ENCODE assay signal across 15 cellular contexts in genomic region chr10:5611899-5612680, GRCh38. TPM values are rescaled to one million over a fixed set of nuclear protein-coding genes. Genes with fewer than 3 reads are reported as not detected.
DNase-seq lines count a peak whose midpoint lies in the region; ATAC-seq, FAIRE-seq and TF ChIP-seq lines count a peak whose summit lies in the region.
"Had no signal": no experiment of that assay in that cellular context is flagged by ENCODE, and none has a peak within 500 bp of the region (broad histone marks: within the 10 kb centered on the region; RNA-seq: fewer than 3 reads in every experiment).

No MANE protein-coding gene starts in this region.

- TF ChIP-seq POLR2A in HCT116 (IDR thresholded peaks at IDR 0.05; ENCODE audit: borderline replicate concordance, extremely low read depth, insufficient read depth, insufficient read length) = no peak
- TF ChIP-seq POLR2A in GM18505 (IDR thresholded peaks at IDR 0.05; ENCODE audit: borderline replicate concordance, extremely low read depth, insufficient read depth, insufficient read length) = no peak

- TF ChIP-seq CTCF in 22Rv1 (IDR thresholded peaks at IDR 0.05) (no peak), HCT116 (IDR thresholded peaks at IDR 0.05 in 2 of 3, conservative IDR thresholded peaks at IDR 0.05 in 1 of 3; ENCODE audit: borderline replicate concordance in 1 of 3, insufficient read depth in 1 of 3, low read depth in 2 of 3, low read length in 2 of 3) (no peak), keratinocyte (optimal IDR thresholded peaks at IDR 0.05 in 1 of 3, IDR thresholded peaks at IDR 0.05 in 1 of 3, conservative IDR thresholded peaks at IDR 0.05 in 1 of 3; ENCODE audit: extremely low read depth in 1 of 3, insufficient read depth in 2 of 3, low read length in 3 of 3) (no peak)

- H3K4me1 ChIP-seq in HCT116 (ENCODE audit: control insufficient read depth in 1 of 2, insufficient read depth in 2 of 2, low read length in 2 of 2) (peaks cover 24 to 45% of the 10 kb centered on the region in 2 experiments), keratinocyte (ENCODE audit: control insufficient read depth, extremely low read depth, insufficient read depth, low read length) (peaks cover 44% of the 10 kb centered on the region)

- H3K79me2 ChIP-seq in HCT116 (ENCODE audit: insufficient read depth, low read length) = no peaks in the 10 kb centered on the region
- H3K79me2 ChIP-seq in keratinocyte (ENCODE audit: control insufficient read depth, insufficient read depth, low read length) = no peaks in the 10 kb centered on the region

- H3K9ac ChIP-seq in HCT116 (ENCODE audit: low read length) (no peak overlapping the region), keratinocyte (ENCODE audit: control insufficient read depth, extremely low read depth, insufficient read depth, low read length) (no peak overlapping the region)

- no peaks in the 10 kb centered on the region for H3K9me2 ChIP-seq in HCT116 (ENCODE audit: insufficient read depth)

- no peak overlapping the region for H3K4me3 ChIP-seq in HCT116 (replicated peaks in 1 of 2; ENCODE audit: low read depth in 1 of 2, low read length in 2 of 2)
- no peak overlapping the region for H3K4me3 ChIP-seq in keratinocyte (ENCODE audit: control insufficient read depth in 2 of 3, extremely low read depth in 1 of 3, insufficient read depth in 2 of 3, low read depth in 1 of 3, low read length in 3 of 3)
- H3K4me3 ChIP-seq: adrenal gland, right lobe of liver had no signal

- TF ChIP-seq RAD21 in HCT116 (IDR thresholded peaks at IDR 0.05; ENCODE audit: low read depth) = no peak

- dilution Hi-C loops in keratinocyte (cut with MboI; ENCODE audit: extremely low pct_ligation_motif_present, low sequenced_read_pairs) = no loop called here

- H3K4me2 ChIP-seq in HCT116 (ENCODE audit: low read length) = peak overlapping the region; percentile 45
- H3K4me2 ChIP-seq in keratinocyte (ENCODE audit: control insufficient read depth, extremely low read depth, insufficient read depth, low read depth, low read length) = no peak overlapping the region

- intact Hi-C loops in HCT116 (cut with micrococcal nuclease) = no loop called here

- DNase-seq in HCT116 (ENCODE audit: low read depth, low spot score) (no peak), keratinocyte (ENCODE audit: low read depth, low spot score) (peak; percentile 48), iPS-NIHi11 (ENCODE audit: low spot score) (no peak)
- DNase-seq: COR-L47, hypothalamus, NCI-H2107, nephron progenitor cell, right lobe of liver had no signal

- no peaks in the 10 kb centered on the region for H3K9me1 ChIP-seq in keratinocyte (ENCODE audit: control insufficient read depth, extremely low read depth, insufficient read depth, low read length)

- peak; percentile 52; the same call in 1 of the 2 replicates for ATAC-seq in HCT116
- peak; percentile 47 for ATAC-seq in SK-N-SH treated with all-trans-retinoic acid at 6 μM for 48 hours
- no peak for ATAC-seq in HG02840 (IDR thresholded peaks at IDR 0.05; ENCODE audit: low FRiP score, unreplicated experiment)
- ATAC-seq in GM18505 (IDR thresholded peaks at IDR 0.05; ENCODE audit: unreplicated experiment) = no peak
- no peak for ATAC-seq in GM19395 (IDR thresholded peaks at IDR 0.05; ENCODE audit: unreplicated experiment)
- ATAC-seq: right lobe of liver had no signal

- CTCF ChIA-PET in HCT116 (lab: Charles Lee) = no interaction called here

- peak; percentile 49 for FAIRE-seq in keratinocyte (lab: Jason Lieb, UNC)
- FAIRE-seq: HTR-8/SVneo had no signal

- H3K36me3 ChIP-seq in HCT116 (ENCODE audit: control insufficient read depth in 1 of 2, insufficient read depth in 2 of 2, low read length in 2 of 2) (no peaks in the 10 kb centered on the region), keratinocyte (ENCODE audit: control insufficient read depth in 2 of 2, extremely low read depth in 1 of 2, insufficient read depth in 2 of 2, low read length in 2 of 2) (no peaks in the 10 kb centered on the region)
- H3K36me3 ChIP-seq: adrenal gland, right lobe of liver had no signal

- H4K20me1 ChIP-seq in HCT116 (ENCODE audit: insufficient read depth) (no peaks in the 10 kb centered on the region), keratinocyte (ENCODE audit: control insufficient read depth, extremely low read depth, insufficient read depth, low read length) (no peaks in the 10 kb centered on the region)

- H2AFZ ChIP-seq in HCT116 (ENCODE audit: low read depth, low read length, poor library complexity, severe bottlenecking) = no peak overlapping the region
- H2AFZ ChIP-seq in keratinocyte (ENCODE audit: control insufficient read depth, low read length) = no peak overlapping the region

- H3K27ac ChIP-seq in 22Rv1 = peak overlapping the region; percentile 96
- H3K27ac ChIP-seq in HCT116 (ENCODE audit: low read depth, low read length) = no peak overlapping the region
- H3K27ac ChIP-seq in keratinocyte (ENCODE audit: control insufficient read depth, insufficient read depth, low read length) = no peak overlapping the region
- H3K27ac ChIP-seq: adrenal gland, right lobe of liver had no signal

- RAD21 ChIA-PET in HCT116 (lab: Charles Lee; ENCODE audit: low non-redundant PET in 1 of 2, low total read pairs in 2 of 2, uncharacterized antibody in 2 of 2, unreplicated experiment in 2 of 2) = no interaction called here

- H3K27me3 ChIP-seq in HCT116 (ENCODE audit: insufficient read depth, low read length) (no peaks in the 10 kb centered on the region), keratinocyte (ENCODE audit: control insufficient read depth, extremely low read depth, insufficient read depth, low read length) (no peaks in the 10 kb centered on the region)
- H3K27me3 ChIP-seq: adrenal gland, right lobe of liver had no signal

- no peaks in the 10 kb centered on the region for H3K9me3 ChIP-seq in HCT116 (ENCODE audit: control insufficient read depth in 1 of 2, insufficient read depth in 1 of 2, low read depth in 1 of 2, low read length in 2 of 2)
- no peaks in the 10 kb centered on the region for H3K9me3 ChIP-seq in keratinocyte (ENCODE audit: control insufficient read depth, low read depth, low read length)
- H3K9me3 ChIP-seq: adrenal gland, right lobe of liver had no signal

- no TSS peak for BruUV-seq in HCT116 (replicated peaks; lab: Mats Ljungman, UMichigan)

- POLR2A ChIA-PET in HCT116 (lab: Charles Lee) = no interaction called here

TF ChIP-seq in HCT116, 20 proteins besides CTCF, POLR2A, EP300 and RAD21 (continues in another document):
- TF ChIP-seq JUND (IDR thresholded peaks at IDR 0.05) = peak; percentile 60
- peak; percentile 46; the same call in 1 of the 2 replicates for TF ChIP-seq CBX3 (IDR thresholded peaks at IDR 0.05; ENCODE audit: low read depth)
- no peak for TF ChIP-seq SIN3A (IDR thresholded peaks at IDR 0.05; ENCODE audit: low read depth)
- TF ChIP-seq, protein P1, sequence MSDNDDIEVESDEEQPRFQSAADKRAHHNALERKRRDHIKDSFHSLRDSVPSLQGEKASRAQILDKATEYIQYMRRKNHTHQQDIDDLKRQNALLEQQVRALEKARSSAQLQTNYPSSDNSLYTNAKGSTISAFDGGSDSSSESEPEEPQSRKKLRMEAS (IDR thresholded peaks at IDR 0.05) = peak; percentile 90
- 0 out of 2 replicates have a peak, but pooled peaks have one; percentile 49 for TF ChIP-seq SP1 (IDR thresholded peaks at IDR 0.05; ENCODE audit: low read depth)
- no peak for TF ChIP-seq EGR1 (IDR thresholded peaks at IDR 0.05; ENCODE audit: low read depth)
- no peak for TF ChIP-seq EZH2phosphoT487 (IDR thresholded peaks at IDR 0.05; ENCODE audit: borderline replicate concordance)
- TF ChIP-seq POLR2AphosphoS5 (IDR thresholded peaks at IDR 0.05; ENCODE audit: low read depth, low read length) = 0 out of 2 replicates have a peak, but pooled peaks have one; percentile 2
- TF ChIP-seq FOSL1 (IDR thresholded peaks at IDR 0.05; ENCODE audit: low read depth) = peak; percentile 70; the same call in 1 of the 2 replicates

TF ChIP-seq in SK-N-SH treated with all-trans-retinoic acid at 6 μM for 48 hours, 23 proteins besides CTCF, POLR2A, EP300 and RAD21 (continues in another document):
- TF ChIP-seq SNAI2 (CRISPR knock-in tag; IDR thresholded peaks at IDR 0.05) (no peak), ZNF8 (CRISPR knock-in tag; IDR thresholded peaks at IDR 0.05) (no peak), PPARA (CRISPR knock-in tag; IDR thresholded peaks at IDR 0.05; ENCODE audit: borderline replicate concordance) (no peak), ZNF70 (CRISPR knock-in tag; IDR thresholded peaks at IDR 0.05) (no peak), ZFP3 (CRISPR knock-in tag; IDR thresholded peaks at IDR 0.05) (no peak), TCF4 (CRISPR knock-in tag; IDR thresholded peaks at IDR 0.05; ENCODE audit: borderline replicate concordance) (no peak), PATZ1 (CRISPR knock-in tag; IDR thresholded peaks at IDR 0.05; ENCODE audit: borderline replicate concordance) (no peak), ZC3H10 (CRISPR knock-in tag; IDR thresholded peaks at IDR 0.05) (no peak), ISL1 (CRISPR knock-in tag; IDR thresholded peaks at IDR 0.05) (no peak), BACH2 (CRISPR knock-in tag; IDR thresholded peaks at IDR 0.05; ENCODE audit: borderline replicate concordance) (no peak), OSR1 (CRISPR knock-in tag; IDR thresholded peaks at IDR 0.05) (no peak), ESRRG (CRISPR knock-in tag; IDR thresholded peaks at IDR 0.05) (no peak)

RNA-seq across cellular contexts. Expression of gene ASB13, which starts 54.3 kb away (rescaled TPM):
- 25.9 TPM for total RNA-seq in HCT116 (2021; ENCODE audit: unreplicated experiment)
- polyA plus RNA-seq in HCT116 (2012) = 13.5 and 15.9 TPM in 2 replicates
- polyA plus RNA-seq in keratinocyte = 6.4 to 8.4 TPM (median 8.1 TPM) in 3 replicates
- polyA plus RNA-seq in keratinocyte (2011; ENCODE audit: low read depth) = 3.3 TPM
- polyA plus RNA-seq in keratinocyte (2011; cell fraction: cytosol; rRNA removed) = 4.8 and 7.2 TPM in 2 replicates
- 5.6 and 6.6 TPM in 2 replicates for polyA plus RNA-seq in keratinocyte (2011; cell fraction: nucleus; rRNA removed)
- polyA plus RNA-seq in keratinocyte (2012; ENCODE audit: low replicate concordance) = 8.2 and 11.3 TPM in 2 replicates
- 10.6 to 13.9 TPM (median 11.4 TPM) in 3 replicates for polyA minus RNA-seq in keratinocyte
- polyA minus RNA-seq in keratinocyte (2011; cell fraction: cytosol; rRNA and poly(A)+ RNA removed) = 9.0 TPM
- 5.9 and 6.4 TPM in 2 replicates for polyA minus RNA-seq in keratinocyte (2011; cell fraction: nucleus; rRNA and poly(A)+ RNA removed)

Comparison
In these comparisons a context has a peak if more than half of its experiments do, and no peak if none do; other contexts are left out.
1. ATAC-seq: peak in HCT116 (single experiment) and SK-N-SH treated with all-trans-retinoic acid at 6 μM for 48 hours (single experiment); none in HG02840 (single experiment), GM18505 (single experiment) and GM19395 (single experiment).